ENCODE assay signal across 2 cellular contexts in genomic region chr2:191292869-191293268, GRCh38.
TF ChIP-seq lines count a peak whose summit lies in the region.

No MANE protein-coding gene starts in this region.

TF ChIP-seq in GM23338, 12 proteins besides CTCF, POLR2A, EP300 and RAD21 (continued from another document):
- TF ChIP-seq ZNF462 (CRISPR knock-in tag; IDR thresholded peaks at IDR 0.05): no peak
- no peak for TF ChIP-seq EZH2 (IDR thresholded peaks at IDR 0.05; ENCODE audit: low read depth, unreplicated experiment)
- no peak for TF ChIP-seq ZNF331 (CRISPR knock-in tag; IDR thresholded peaks at IDR 0.05; ENCODE audit: low read depth)

TF ChIP-seq in WTC11, 78 proteins besides CTCF, POLR2A, EP300 and RAD21 (continued from another document):
- TF ChIP-seq E2F4 (CRISPR knock-in tag; IDR thresholded peaks at IDR 0.05; ENCODE audit: borderline replicate concordance, low read depth) (no peak), E2F1 (CRISPR knock-in tag; IDR thresholded peaks at IDR 0.05) (no peak), NFYB (CRISPR knock-in tag; conservative IDR thresholded peaks at IDR 0.05; ENCODE audit: low read depth) (no peak), ZNF219 (CRISPR knock-in tag; IDR thresholded peaks at IDR 0.05; ENCODE audit: borderline replicate concordance) (no peak), MYBL2 (CRISPR knock-in tag; IDR thresholded peaks at IDR 0.05) (no peak), PRRX2 (CRISPR knock-in tag; IDR thresholded peaks at IDR 0.05) (no peak), ZNF121 (CRISPR knock-in tag; IDR thresholded peaks at IDR 0.05) (no peak), IRF1 (CRISPR knock-in tag; IDR thresholded peaks at IDR 0.05) (no peak), ZNF138 (CRISPR knock-in tag; conservative IDR thresholded peaks at IDR 0.05) (no peak), FOXJ3 (CRISPR knock-in tag; IDR thresholded peaks at IDR 0.05; ENCODE audit: borderline replicate concordance) (no peak), CREB1 (CRISPR knock-in tag; IDR thresholded peaks at IDR 0.05) (no peak), ATF1 (CRISPR knock-in tag; IDR thresholded peaks at IDR 0.05) (no peak), NR3C1 (CRISPR knock-in tag; conservative IDR thresholded peaks at IDR 0.05; ENCODE audit: low read depth) (no peak)
